8 cellular contexts compared by ENCODE assay signal in the genomic region with DNA sequence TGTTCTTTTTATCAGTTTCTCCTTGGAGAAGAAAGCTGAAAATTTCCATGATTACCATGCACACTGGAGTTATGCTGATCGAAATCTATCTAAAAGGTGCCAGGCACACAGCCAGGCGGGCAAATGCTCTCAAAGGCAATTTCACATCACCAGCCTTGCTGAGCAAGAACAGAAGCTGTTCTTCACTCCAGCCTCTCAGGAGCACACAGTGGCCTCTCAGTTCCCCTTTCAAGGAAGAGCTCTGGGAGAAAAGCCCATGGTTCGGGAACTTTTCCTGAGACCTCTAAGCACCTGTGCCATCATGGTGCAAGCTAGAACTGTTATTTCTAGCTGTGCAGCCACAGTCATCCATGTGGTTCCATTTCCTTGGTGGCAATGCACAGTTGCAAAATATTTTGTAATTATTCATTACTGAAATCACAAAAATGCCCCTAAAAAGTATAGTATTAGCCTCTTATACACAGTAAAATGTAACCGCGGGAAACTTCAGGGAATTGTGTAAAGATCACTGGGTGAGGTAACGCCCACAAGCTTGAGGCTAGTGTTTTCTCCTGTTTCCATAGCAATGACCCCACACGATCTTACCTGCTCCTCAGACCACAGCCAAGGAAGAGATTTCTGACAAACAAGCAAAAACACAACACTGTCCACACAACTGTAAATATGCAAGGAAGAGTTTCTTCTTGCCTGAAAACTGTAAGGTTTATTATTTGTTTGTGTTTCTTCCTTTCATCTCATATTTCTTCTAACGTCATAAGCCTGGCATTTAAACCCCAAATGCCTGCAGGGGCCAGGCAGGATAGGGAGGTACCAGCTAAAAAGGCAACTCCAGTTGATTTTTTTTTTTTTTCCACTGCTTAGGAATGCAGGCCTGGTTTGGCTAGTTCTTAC.
A peak's percentile ranks its signal among the peaks of the same experiment; 100 is the strongest.
DNase-seq lines count a peak whose midpoint lies in the region; ATAC-seq and TF ChIP-seq lines count a peak whose summit lies in the region.

No MANE protein-coding gene starts in this region.

- H3K9me3 ChIP-seq in colonic mucosa: no peaks in the 10 kb centered on the region

- H3K27ac ChIP-seq in colonic mucosa: no peak overlapping the region

- TF ChIP-seq CTCF in colonic mucosa (IDR thresholded peaks at IDR 0.05): no peak

- H3K4me3 ChIP-seq in colonic mucosa: no peak overlapping the region

- H3K9ac ChIP-seq in colonic mucosa (ENCODE audit: low read depth in 2 of 2, low read length in 2 of 2): no peak overlapping the region

- peak; percentile 45 for DNase-seq in NCI-H82 (lab: John Stamatoyannopoulos, UW)
- no peak for DNase-seq in NCI-H82 treated with DMSO at 0.1 percent for 48 hours (lab: John Stamatoyannopoulos, UW; ENCODE audit: unreplicated experiment)
- DNase-seq in NCI-H748 (lab: John Stamatoyannopoulos, UW; ENCODE audit: unreplicated experiment): peak; percentile 48
- DNase-seq in colonic mucosa: peak; percentile 22
- peak; percentile 27 for DNase-seq in midbrain (lab: John Stamatoyannopoulos, UW)
- DNase-seq in activated CD8-positive, alpha-beta memory T cell treated with anti-CD3 and anti-CD28 coated beads, Interleukin-2, amount 50 U/mL, for 48 hours: no peak
- no peak for DNase-seq in inferior parietal cortex (ENCODE audit: extremely low spot score)

- no peak for ATAC-seq in GM21515 (IDR thresholded peaks at IDR 0.05; ENCODE audit: unreplicated experiment)

- H3K36me3 ChIP-seq in colonic mucosa: no peaks in the 10 kb centered on the region

- H3K27me3 ChIP-seq in colonic mucosa: no peaks in the 10 kb centered on the region

- intact Hi-C loops in colonic mucosa (cut with DNase I): no loop called here

- H3K4me1 ChIP-seq in colonic mucosa: peaks cover 2% of the 10 kb centered on the region

Comparison
In these comparisons a context has a peak if more than half of its experiments do, and no peak if none do; other contexts are left out.
1. DNase-seq: peak in NCI-H82 (single experiment), NCI-H748 (single experiment), colonic mucosa (single experiment) and midbrain (single experiment); none in NCI-H82 treated with DMSO at 0.1 percent for 48 hours (single experiment), activated CD8-positive, alpha-beta memory T cell treated with anti-CD3 and anti-CD28 coated beads, Interleukin-2, amount 50 U/mL, for 48 hours (single experiment) and inferior parietal cortex (single experiment).